ENCODE assay signal across 1 cellular context in genomic region chr4:37687175-37687525, GRCh38.
TF ChIP-seq lines count a peak whose summit lies in the region.

No MANE protein-coding gene starts in this region.

TF ChIP-seq in K562, 482 proteins besides CTCF, POLR2A, EP300 and RAD21 (continued from another document and continues in another):
- TF ChIP-seq ZNF143 (CRISPR knock-in tag; IDR thresholded peaks at IDR 0.05) (no peak), KAT7 (CRISPR knock-in tag; IDR thresholded peaks at IDR 0.05; ENCODE audit: borderline replicate concordance) (no peak), ZBTB26 (CRISPR knock-in tag; IDR thresholded peaks at IDR 0.05) (no peak), SIX5 (IDR thresholded peaks at IDR 0.05; ENCODE audit: borderline replicate concordance in 1 of 2, insufficient read depth in 1 of 2, low read depth in 1 of 2, low read length in 2 of 2) (no peak), PCBP1 (IDR thresholded peaks at IDR 0.05; ENCODE audit: low read depth, low read length, poor library complexity, severe bottlenecking) (no peak), ZNF134 (CRISPR knock-in tag; conservative IDR thresholded peaks at IDR 0.05) (no peak), MTA2 (IDR thresholded peaks at IDR 0.05; ENCODE audit: low read depth) (peak; percentile 37; the same call in 1 of the 2 replicates), CREB5 (CRISPR knock-in tag; IDR thresholded peaks at IDR 0.05) (no peak), FIP1L1 (IDR thresholded peaks at IDR 0.05; ENCODE audit: low read depth, low read length, poor library complexity, severe bottlenecking) (no peak), VEZF1 (CRISPR knock-in tag; IDR thresholded peaks at IDR 0.05) (no peak), HDAC3 (IDR thresholded peaks at IDR 0.05; ENCODE audit: borderline replicate concordance, partially characterized antibody) (no peak), SP1 (CRISPR knock-in tag; IDR thresholded peaks at IDR 0.05) (no peak), SNRNP70 (optimal IDR thresholded peaks at IDR 0.05; ENCODE audit: low read depth, low read length) (no peak), KDM1A (IDR thresholded peaks at IDR 0.05) (peak in 1 of 2 experiments; percentile 13; a peak in 1 of 4 replicates), ZBTB49 (CRISPR knock-in tag; IDR thresholded peaks at IDR 0.05; ENCODE audit: borderline replicate concordance) (no peak), CBFA2T3 (IDR thresholded peaks at IDR 0.05) (peak; percentile 91), U2AF1 (optimal IDR thresholded peaks at IDR 0.05; ENCODE audit: low read depth, low read length) (no peak), ARID1B (IDR thresholded peaks at IDR 0.05) (peak; percentile 81), RB1 (IDR thresholded peaks at IDR 0.05; ENCODE audit: low read depth) (no peak), HMGXB4 (CRISPR knock-in tag; IDR thresholded peaks at IDR 0.05) (no peak), PTTG1 (tag; IDR thresholded peaks at IDR 0.05; ENCODE audit: low read depth) (no peak), STAG1 (CRISPR knock-in tag; IDR thresholded peaks at IDR 0.05; ENCODE audit: borderline replicate concordance) (no peak), TAL1 (IDR thresholded peaks at IDR 0.05) (peak; percentile 82), SMAD4 (CRISPR knock-in tag; conservative IDR thresholded peaks at IDR 0.05) (peak; percentile 63; the same call in 1 of the 2 replicates), TSHZ1 (CRISPR knock-in tag; IDR thresholded peaks at IDR 0.05) (no peak), POLR3A (IDR thresholded peaks at IDR 0.05; ENCODE audit: borderline replicate concordance, extremely low read depth, insufficient read depth, insufficient read length) (no peak), ZNF592 (IDR thresholded peaks at IDR 0.05) (no peak), ZEB2 (IDR thresholded peaks at IDR 0.05) (0 out of 2 replicates have a peak, but pooled peaks have one; percentile 15), SOX6 (IDR thresholded peaks at IDR 0.05) (peak; percentile 83), ETS1 (conservative IDR thresholded peaks at IDR 0.05; ENCODE audit: control insufficient read depth, low read depth, low read length) (no peak), ARID3A (IDR thresholded peaks at IDR 0.05; ENCODE audit: borderline replicate concordance, low read depth, low read length) (no peak), MAX (CRISPR knock-in tag; IDR thresholded peaks at IDR 0.05) (no peak), ESRRB (CRISPR knock-in tag; IDR thresholded peaks at IDR 0.05; ENCODE audit: borderline replicate concordance) (no peak), CBFA2T2 (conservative IDR thresholded peaks at IDR 0.05) (peak; percentile 81), ZNF23 (CRISPR knock-in tag; IDR thresholded peaks at IDR 0.05) (no peak), SMARCA4 (IDR thresholded peaks at IDR 0.05) (peak; percentile 61), HDAC2 (IDR thresholded peaks at IDR 0.05) (no peak), CEBPG (CRISPR knock-in tag; IDR thresholded peaks at IDR 0.05) (no peak), CEBPG (tag; conservative IDR thresholded peaks at IDR 0.05 in 1 of 2, IDR thresholded peaks at IDR 0.05 in 1 of 2) (no peak), NCOA4 (IDR thresholded peaks at IDR 0.05; ENCODE audit: partially characterized antibody) (no peak), KLF16 (IDR thresholded peaks at IDR 0.05) (peak; percentile 65; the same call in 1 of the 2 replicates), ZNF282 (CRISPR knock-in tag; IDR thresholded peaks at IDR 0.05) (no peak), ZNF121 (CRISPR knock-in tag; conservative IDR thresholded peaks at IDR 0.05) (no peak), ZNF354B (CRISPR knock-in tag; IDR thresholded peaks at IDR 0.05) (no peak)
